Comparison of ENCODE assay signal across 8 cellular contexts in the genomic region with DNA sequence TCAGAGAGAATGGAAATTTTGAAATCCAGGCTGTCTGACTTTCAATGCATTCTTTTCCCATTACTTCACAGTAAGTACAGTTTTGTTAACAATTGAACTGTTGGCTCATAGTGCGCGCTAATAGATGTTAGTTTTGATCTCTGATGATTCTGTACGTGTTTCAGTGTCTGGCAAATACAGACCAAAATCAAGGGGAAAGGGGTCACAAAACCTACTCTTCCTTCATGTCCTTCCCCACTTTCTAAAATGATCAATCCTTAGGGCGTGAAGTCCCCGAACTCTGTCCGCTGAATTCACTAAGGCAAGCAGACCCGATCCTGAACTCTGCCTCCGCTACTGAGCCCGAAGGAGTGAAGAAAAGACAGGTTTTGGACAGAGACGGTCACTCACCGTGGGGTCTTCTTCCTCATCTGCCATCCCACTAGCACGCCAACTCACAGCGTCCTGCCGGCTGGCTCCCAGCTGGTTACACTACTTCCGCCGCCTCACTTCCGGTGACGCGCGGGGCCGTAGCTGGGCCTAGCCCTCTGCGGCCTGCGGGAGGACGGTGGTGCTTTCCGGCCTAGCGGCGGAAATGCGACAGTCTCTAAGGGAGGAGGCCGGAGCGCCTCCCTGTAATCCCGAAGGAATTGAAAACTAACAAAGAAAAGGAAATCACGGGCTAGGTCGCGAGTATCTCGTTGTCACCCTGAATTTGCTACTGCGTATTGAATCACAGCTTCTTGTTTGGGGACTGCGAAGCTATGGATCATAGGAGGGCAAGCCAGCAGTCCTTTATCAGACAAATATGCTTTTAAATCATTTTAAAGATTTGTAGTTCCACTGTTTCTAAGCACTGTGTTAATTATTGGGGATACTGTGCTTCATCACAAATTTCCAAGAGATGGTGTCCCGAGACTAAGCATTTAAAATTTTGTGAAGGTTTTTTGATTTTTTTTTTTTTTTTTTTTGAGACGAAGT. TPM values are rescaled to one million over a fixed set of nuclear protein-coding genes. Genes with fewer than 3 reads are reported as not detected.
DNase-seq lines count a peak whose midpoint lies in the region; ATAC-seq and TF ChIP-seq lines count a peak whose summit lies in the region.

A gene with protein sequence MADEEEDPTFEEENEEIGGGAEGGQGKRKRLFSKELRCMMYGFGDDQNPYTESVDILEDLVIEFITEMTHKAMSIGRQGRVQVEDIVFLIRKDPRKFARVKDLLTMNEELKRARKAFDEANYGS (minus strand): TSS at position 473 of the 960 bp plus-strand sequence. CDS start 56 bp downstream, at position 417.

- H3K4me1 ChIP-seq in parathyroid adenoma (no peaks in the 10 kb centered on the region), tibial nerve (peaks cover 0 to 20% (median 14%) of the 10 kb centered on the region in 4 donors)

- no peaks in the 10 kb centered on the region for H3K9me3 ChIP-seq in parathyroid adenoma (ENCODE audit: control insufficient read depth, low read length)
- no peaks in the 10 kb centered on the region for H3K9me3 ChIP-seq in tibial nerve

- H3K4me2 ChIP-seq in parathyroid adenoma (ENCODE audit: low read length), result peak within 1 kb of the TSS; percentile 73

- H2AFZ ChIP-seq in parathyroid adenoma, result peak within 1 kb of the TSS; percentile 94

- H3K9ac ChIP-seq in parathyroid adenoma, result peak within 1 kb of the TSS; percentile 78

- 5 to 6% methylated on average over 37 to 38 of the region's 39 CpGs for WGBS in tibial nerve, 2 donors

- H3K27ac ChIP-seq in parathyroid adenoma, result peak within 1 kb of the TSS; percentile 95
- peak within 1 kb of the TSS; percentile 91 to 97 (median 95) for H3K27ac ChIP-seq in tibial nerve

- H3K36me3 Mint-ChIP-seq in activated naive CD8-positive, alpha-beta T cell treated with anti-CD3 and anti-CD28 coated beads, Interleukin-2, amount 50 U/mL, for 24 hours (ENCODE audit: low read depth), result peaks cover 6% of the 10 kb centered on the region

- peak; percentile 79 to 92 for TF ChIP-seq POLR2A in tibial nerve (IDR thresholded peaks at IDR 0.05)

- H3K27me3 Mint-ChIP-seq in activated naive CD8-positive, alpha-beta T cell treated with anti-CD3 and anti-CD28 coated beads, Interleukin-2, amount 50 U/mL, for 24 hours, result no peaks in the 10 kb centered on the region

- H3K9me3 Mint-ChIP-seq in activated naive CD8-positive, alpha-beta T cell treated with anti-CD3 and anti-CD28 coated beads, Interleukin-2, amount 50 U/mL, for 24 hours, result no peaks in the 10 kb centered on the region

- TF ChIP-seq EP300 in tibial nerve (IDR thresholded peaks at IDR 0.05), result peak; percentile 98 to 99

- H3K27ac Mint-ChIP-seq in activated naive CD8-positive, alpha-beta T cell treated with anti-CD3 and anti-CD28 coated beads, Interleukin-2, amount 50 U/mL, for 24 hours, result peak within 1 kb of the TSS; percentile 95

- H3K36me3 ChIP-seq in parathyroid adenoma (ENCODE audit: control insufficient read depth, insufficient read depth, low read length) (no peaks in the 10 kb centered on the region), tibial nerve (peaks cover 0 to 25% (median 0%) of the 10 kb centered on the region in 3 donors)

- peaks cover 5% of the 10 kb centered on the region for H3K79me2 ChIP-seq in parathyroid adenoma

- H3K4me3 ChIP-seq in parathyroid adenoma (ENCODE audit: low read depth, low read length) (peak within 1 kb of the TSS; percentile 79), tibial nerve (peak within 1 kb of the TSS; percentile 44 to 94 (median 65))

- intact Hi-C loops in Right ventricle myocardium superior (cut with DNase I), result no loop called here

- ATAC-seq in HG02678 (IDR thresholded peaks at IDR 0.05; ENCODE audit: unreplicated experiment) (peak; percentile 100), Right ventricle myocardium superior (ENCODE audit: poor library complexity) (peak; percentile 100)
- peak; percentile 100 for ATAC-seq in activated naive CD8-positive, alpha-beta T cell treated with anti-CD3 and anti-CD28 coated beads, Interleukin-2, amount 50 U/mL, for 24 hours

- DNase-seq in NCI-H128 (lab: John Stamatoyannopoulos, UW; ENCODE audit: unreplicated experiment) (peak; percentile 76), SW480 (ENCODE audit: low spot score) (peak; percentile 89), Right ventricle myocardium superior (peak; percentile 97), tibial nerve (ENCODE audit: low spot score in 2 of 2) (peak; percentile 81 to 86)
- peak; percentile 92 for DNase-seq in activated naive CD8-positive, alpha-beta T cell treated with anti-CD3 and anti-CD28 coated beads, Interleukin-2, amount 50 U/mL, for 24 hours

- peak within 1 kb of the TSS; percentile 98 for H3K4me3 Mint-ChIP-seq in activated naive CD8-positive, alpha-beta T cell treated with anti-CD3 and anti-CD28 coated beads, Interleukin-2, amount 50 U/mL, for 24 hours

- no peaks in the 10 kb centered on the region for H3K27me3 ChIP-seq in parathyroid adenoma (ENCODE audit: control insufficient read depth, insufficient read depth, low read length)
- no peaks in the 10 kb centered on the region for H3K27me3 ChIP-seq in tibial nerve

- H3K4me1 Mint-ChIP-seq in activated naive CD8-positive, alpha-beta T cell treated with anti-CD3 and anti-CD28 coated beads, Interleukin-2, amount 50 U/mL, for 24 hours, result peaks cover 16% of the 10 kb centered on the region

- TF ChIP-seq CTCF in GM12872 (IDR thresholded peaks at IDR 0.05; ENCODE audit: insufficient read depth, low read depth, low read length), result 0 out of 3 replicates have a peak, but pooled peaks have one; percentile 3
- no peak for TF ChIP-seq CTCF in parathyroid adenoma (IDR thresholded peaks at IDR 0.05)
- TF ChIP-seq CTCF in tibial nerve (IDR thresholded peaks at IDR 0.05), result peak in 4 of 5 experiments; percentile 25 to 86 (median 56)

RNA-seq across cellular contexts. Expression of the gene that starts here (rescaled TPM):
- total RNA-seq in Right ventricle myocardium superior (56.9 TPM), tibial nerve (10 to 100 TPM; 11.4 to 30.8 (median 25.9) TPM)

Comparison
In these comparisons a context has a peak if more than half of its experiments do, and no peak if none do; other contexts are left out.
1. Peak in every context shown above with its lines: DNase-seq, ATAC-seq, H3K4me3 ChIP-seq and H3K27ac ChIP-seq.